ENCODE assay signal across 8 cellular contexts in the genomic region with DNA sequence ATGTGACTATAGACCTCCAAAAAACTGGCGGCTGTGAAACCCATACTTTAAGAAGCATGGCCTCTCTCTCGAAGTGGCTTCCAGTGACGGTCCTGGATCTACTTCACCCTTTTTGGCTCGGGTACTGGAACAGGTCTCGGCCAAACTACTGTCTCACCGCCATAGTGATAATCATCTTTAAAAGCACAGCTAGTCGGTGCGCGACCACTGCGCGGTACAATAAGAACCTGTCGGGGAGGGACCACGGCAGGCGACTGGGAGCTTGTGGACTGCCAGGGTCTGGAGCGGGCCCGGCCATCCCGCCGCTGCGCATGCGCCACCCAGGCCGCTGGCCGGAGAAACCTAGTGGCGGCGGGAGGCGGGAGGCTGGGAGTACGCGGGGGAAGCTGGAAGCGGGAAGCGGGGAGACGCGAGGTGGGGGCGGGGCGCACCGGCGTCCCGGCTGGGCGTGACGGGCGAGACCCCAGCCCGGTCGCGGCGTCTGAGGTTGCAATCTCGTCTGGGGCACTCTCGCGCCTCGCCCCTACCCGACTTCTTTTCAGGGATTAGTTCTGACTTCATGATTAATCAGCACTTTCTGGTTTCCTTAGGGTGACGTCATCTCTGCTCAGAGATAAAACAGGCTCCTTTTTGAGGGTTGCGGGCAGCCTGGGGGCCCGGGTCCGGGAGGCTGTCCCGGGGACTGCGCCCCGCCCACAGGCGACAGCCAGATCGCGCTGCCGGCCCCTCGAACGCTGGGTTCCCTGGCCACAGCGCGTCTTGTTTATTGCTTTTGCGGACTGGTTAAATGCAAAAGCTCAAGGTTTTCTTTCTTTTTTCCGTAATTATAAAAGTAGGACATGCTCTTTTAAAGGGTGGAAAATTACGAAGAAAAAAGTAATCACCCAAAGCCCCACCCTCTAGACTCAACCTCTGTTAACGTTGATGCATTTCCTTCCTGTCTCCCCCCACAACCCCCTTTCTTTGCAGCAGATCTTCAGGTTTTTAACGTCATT.
DNase-seq lines count a peak whose midpoint lies in the region; ATAC-seq, FAIRE-seq and TF ChIP-seq lines count a peak whose summit lies in the region.

No MANE protein-coding gene starts in this region.

- peaks cover 38% of the 10 kb centered on the region for H3K4me1 Mint-ChIP-seq in activated naive CD8-positive, alpha-beta T cell (ENCODE audit: low read depth)

- H3K9me3 ChIP-seq in Loucy (ENCODE audit: insufficient read depth, low read depth, low read length) (no peaks in the 10 kb centered on the region), osteoblast (ENCODE audit: low read depth, low read length) (no peaks in the 10 kb centered on the region), thoracic aorta (no peaks in the 10 kb centered on the region)

- peak; percentile 97 for ATAC-seq in SK-N-SH treated with all-trans-retinoic acid at 6 μM for 48 hours
- ATAC-seq in thoracic aorta (ENCODE audit: insufficient number of reproducible peaks, low FRiP score, low read depth): peak; percentile 87

- FAIRE-seq in H54 (lab: Jason Lieb, UNC): no peak

- H3K36me3 Mint-ChIP-seq in activated naive CD8-positive, alpha-beta T cell: peaks cover 2% of the 10 kb centered on the region

- peak overlapping the region; percentile 94 for H3K27ac ChIP-seq in osteoblast (ENCODE audit: low read depth, low read length)
- peak overlapping the region; percentile 95 to 98 for H3K27ac ChIP-seq in thoracic aorta

- H3K79me2 ChIP-seq in Loucy (ENCODE audit: insufficient read depth, low read length) (no peaks in the 10 kb centered on the region), osteoblast (ENCODE audit: insufficient read depth, low read length) (no peaks in the 10 kb centered on the region)

- no peaks in the 10 kb centered on the region for H3F3A ChIP-seq in Loucy (ENCODE audit: low read depth)

- TF ChIP-seq CTCF in Loucy (conservative IDR thresholded peaks at IDR 0.05; ENCODE audit: low read length) (no peak), osteoblast (IDR thresholded peaks at IDR 0.05; ENCODE audit: extremely low read depth, low read depth, low read length) (no peak), thoracic aorta (IDR thresholded peaks at IDR 0.05) (no peak)

- peak overlapping the region; percentile 92 for H3K27ac Mint-ChIP-seq in activated naive CD8-positive, alpha-beta T cell

- H3K36me3 ChIP-seq in Loucy (ENCODE audit: insufficient read depth, low read length) (no peaks in the 10 kb centered on the region), osteoblast (ENCODE audit: insufficient read depth, low read length) (no peaks in the 10 kb centered on the region), thoracic aorta (no peaks in the 10 kb centered on the region)

- no peaks in the 10 kb centered on the region for H3K9me3 Mint-ChIP-seq in activated naive CD8-positive, alpha-beta T cell (ENCODE audit: low read depth)

- H3K4me3 ChIP-seq in Loucy (ENCODE audit: low read length, poor library complexity, severe bottlenecking) (peak overlapping the region; percentile 24), osteoblast (ENCODE audit: insufficient read depth, low read length) (peak overlapping the region; percentile 69), thoracic aorta (peak overlapping the region; percentile 81)

- DNase-seq in ELR (ENCODE audit: low read depth) (peak; percentile 99), H54 (ENCODE audit: insufficient read length, low spot score) (peak; percentile 92), head of caudate nucleus (peak; percentile 74 to 95 (median 90)), osteoblast (ENCODE audit: insufficient read length, low spot score, missing footprints) (peak; percentile 98), thoracic aorta (ENCODE audit: low spot score) (peak; percentile 59)

- H3K9ac ChIP-seq in Loucy (ENCODE audit: low read depth, low read length, poor library complexity, severe bottlenecking): no peak overlapping the region

- H2AFZ ChIP-seq in Loucy (ENCODE audit: low read length) (peak overlapping the region; percentile 37), osteoblast (ENCODE audit: low read length) (peak overlapping the region; percentile 87)

- H3K4me1 ChIP-seq in Loucy (ENCODE audit: insufficient read depth, low read length, poor library complexity, severe bottlenecking) (peaks cover 22% of the 10 kb centered on the region), osteoblast (ENCODE audit: insufficient read depth, low read length) (peaks cover 26% of the 10 kb centered on the region), thoracic aorta (ENCODE audit: control insufficient read depth in 1 of 2, low read depth in 2 of 2) (peaks cover 23 to 43% of the 10 kb centered on the region in 2 donors)

- H3K4me2 ChIP-seq in Loucy (ENCODE audit: low read depth, low read length, poor library complexity, severe bottlenecking) (peak overlapping the region; percentile 47), osteoblast (ENCODE audit: insufficient read depth, low read length) (peak overlapping the region; percentile 69)

- H3K9me2 ChIP-seq in Loucy (replicated peaks; ENCODE audit: low read depth, low read length): no peaks in the 10 kb centered on the region

- TF ChIP-seq POLR2A in H54 (IDR thresholded peaks at IDR 0.05; ENCODE audit: low read depth, low read length): peak; percentile 69

- H4K20me1 ChIP-seq in Loucy (ENCODE audit: insufficient read depth, low read length, poor library complexity, severe bottlenecking): no peaks in the 10 kb centered on the region
- no peaks in the 10 kb centered on the region for H4K20me1 ChIP-seq in osteoblast (ENCODE audit: insufficient read depth, low read length)

- H3K27me3 Mint-ChIP-seq in activated naive CD8-positive, alpha-beta T cell: no peaks in the 10 kb centered on the region

- no peaks in the 10 kb centered on the region for H3K27me3 ChIP-seq in Loucy (ENCODE audit: insufficient read depth, low read length, poor library complexity, severe bottlenecking)
- H3K27me3 ChIP-seq in osteoblast (ENCODE audit: insufficient read depth, low read length): no peaks in the 10 kb centered on the region
- no peaks in the 10 kb centered on the region for H3K27me3 ChIP-seq in thoracic aorta (replicated peaks; ENCODE audit: insufficient read depth)

- peak overlapping the region; percentile 94 for H3K4me3 Mint-ChIP-seq in activated naive CD8-positive, alpha-beta T cell

- intact Hi-C loops in head of caudate nucleus (cut with DNase I): no loop called here

TF ChIP-seq in SK-N-SH treated with all-trans-retinoic acid at 6 μM for 48 hours, 23 proteins besides CTCF, POLR2A, EP300 and RAD21 (continues in another document):
- TF ChIP-seq GLIS3 (CRISPR knock-in tag; IDR thresholded peaks at IDR 0.05): no peak
- peak; percentile 93 for TF ChIP-seq SNAI2 (CRISPR knock-in tag; IDR thresholded peaks at IDR 0.05)
- peak; percentile 38; the same call in 1 of the 2 replicates for TF ChIP-seq ZNF70 (CRISPR knock-in tag; IDR thresholded peaks at IDR 0.05)
- TF ChIP-seq OSR1 (CRISPR knock-in tag; IDR thresholded peaks at IDR 0.05): no peak
- TF ChIP-seq, protein P1, sequence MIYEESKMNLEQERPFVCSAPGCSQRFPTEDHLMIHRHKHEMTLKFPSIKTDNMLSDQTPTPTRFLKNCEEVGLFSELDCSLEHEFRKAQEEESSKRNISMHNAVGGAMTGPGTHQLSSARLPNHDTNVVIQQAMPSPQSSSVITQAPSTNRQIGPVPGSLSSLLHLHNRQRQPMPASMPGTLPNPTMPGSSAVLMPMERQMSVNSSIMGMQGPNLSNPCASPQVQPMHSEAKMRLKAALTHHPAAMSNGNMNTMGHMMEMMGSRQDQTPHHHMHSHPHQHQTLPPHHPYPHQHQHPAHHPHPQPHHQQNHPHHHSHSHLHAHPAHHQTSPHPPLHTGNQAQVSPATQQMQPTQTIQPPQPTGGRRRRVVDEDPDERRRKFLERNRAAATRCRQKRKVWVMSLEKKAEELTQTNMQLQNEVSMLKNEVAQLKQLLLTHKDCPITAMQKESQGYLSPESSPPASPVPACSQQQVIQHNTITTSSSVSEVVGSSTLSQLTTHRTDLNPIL (CRISPR knock-in tag; IDR thresholded peaks at IDR 0.05; ENCODE audit: low read depth): peak; percentile 66; the same call in 1 of the 2 replicates
- TF ChIP-seq PPARA (CRISPR knock-in tag; IDR thresholded peaks at IDR 0.05; ENCODE audit: borderline replicate concordance): peak; percentile 84
- TF ChIP-seq ZNF8 (CRISPR knock-in tag; IDR thresholded peaks at IDR 0.05): no peak
- TF ChIP-seq ZFP3 (CRISPR knock-in tag; IDR thresholded peaks at IDR 0.05): no peak
- TF ChIP-seq ESRRG (CRISPR knock-in tag; IDR thresholded peaks at IDR 0.05): no peak
- no peak for TF ChIP-seq BACH2 (CRISPR knock-in tag; IDR thresholded peaks at IDR 0.05; ENCODE audit: borderline replicate concordance)
- no peak for TF ChIP-seq TOX (CRISPR knock-in tag; IDR thresholded peaks at IDR 0.05; ENCODE audit: borderline replicate concordance)
- peak; percentile 13; the same call in 1 of the 2 replicates for TF ChIP-seq TSHZ2 (CRISPR knock-in tag; IDR thresholded peaks at IDR 0.05)
- TF ChIP-seq CSDC2 (CRISPR knock-in tag; IDR thresholded peaks at IDR 0.05): peak; percentile 92

Comparison
In these comparisons a context has a peak if more than half of its experiments do, and no peak if none do; other contexts are left out.
1. Peak in every context shown above with its lines: DNase-seq, ATAC-seq, H3K4me3 ChIP-seq and H3K27ac ChIP-seq.
2. H3K4me3 ChIP-seq: peak in every context shown above with its lines; median percentile 81 in thoracic aorta; 69 in osteoblast; 24 in Loucy.